1 cellular context compared by ENCODE assay signal in genomic region chr19:17520865-17521264, GRCh38.
TF ChIP-seq lines count a peak whose summit lies in the region.

No MANE protein-coding gene starts in this region.

TF ChIP-seq in HepG2, 621 proteins besides CTCF, POLR2A, EP300 and RAD21:
- TF ChIP-seq AGO2 (optimal IDR thresholded peaks at IDR 0.05; ENCODE audit: low read depth, low read length) (peak; percentile 75), RBAK (CRISPR knock-in tag; IDR thresholded peaks at IDR 0.05) (no peak)
